2 cellular contexts compared by ENCODE assay signal in genomic region chr13:67258482-67258881, GRCh38.
TF ChIP-seq lines count a peak whose summit lies in the region.

No MANE protein-coding gene starts in this region.

TF ChIP-seq in GM23338, 12 proteins besides CTCF, POLR2A, EP300 and RAD21 (continued from another document):
- TF ChIP-seq, protein P1, sequence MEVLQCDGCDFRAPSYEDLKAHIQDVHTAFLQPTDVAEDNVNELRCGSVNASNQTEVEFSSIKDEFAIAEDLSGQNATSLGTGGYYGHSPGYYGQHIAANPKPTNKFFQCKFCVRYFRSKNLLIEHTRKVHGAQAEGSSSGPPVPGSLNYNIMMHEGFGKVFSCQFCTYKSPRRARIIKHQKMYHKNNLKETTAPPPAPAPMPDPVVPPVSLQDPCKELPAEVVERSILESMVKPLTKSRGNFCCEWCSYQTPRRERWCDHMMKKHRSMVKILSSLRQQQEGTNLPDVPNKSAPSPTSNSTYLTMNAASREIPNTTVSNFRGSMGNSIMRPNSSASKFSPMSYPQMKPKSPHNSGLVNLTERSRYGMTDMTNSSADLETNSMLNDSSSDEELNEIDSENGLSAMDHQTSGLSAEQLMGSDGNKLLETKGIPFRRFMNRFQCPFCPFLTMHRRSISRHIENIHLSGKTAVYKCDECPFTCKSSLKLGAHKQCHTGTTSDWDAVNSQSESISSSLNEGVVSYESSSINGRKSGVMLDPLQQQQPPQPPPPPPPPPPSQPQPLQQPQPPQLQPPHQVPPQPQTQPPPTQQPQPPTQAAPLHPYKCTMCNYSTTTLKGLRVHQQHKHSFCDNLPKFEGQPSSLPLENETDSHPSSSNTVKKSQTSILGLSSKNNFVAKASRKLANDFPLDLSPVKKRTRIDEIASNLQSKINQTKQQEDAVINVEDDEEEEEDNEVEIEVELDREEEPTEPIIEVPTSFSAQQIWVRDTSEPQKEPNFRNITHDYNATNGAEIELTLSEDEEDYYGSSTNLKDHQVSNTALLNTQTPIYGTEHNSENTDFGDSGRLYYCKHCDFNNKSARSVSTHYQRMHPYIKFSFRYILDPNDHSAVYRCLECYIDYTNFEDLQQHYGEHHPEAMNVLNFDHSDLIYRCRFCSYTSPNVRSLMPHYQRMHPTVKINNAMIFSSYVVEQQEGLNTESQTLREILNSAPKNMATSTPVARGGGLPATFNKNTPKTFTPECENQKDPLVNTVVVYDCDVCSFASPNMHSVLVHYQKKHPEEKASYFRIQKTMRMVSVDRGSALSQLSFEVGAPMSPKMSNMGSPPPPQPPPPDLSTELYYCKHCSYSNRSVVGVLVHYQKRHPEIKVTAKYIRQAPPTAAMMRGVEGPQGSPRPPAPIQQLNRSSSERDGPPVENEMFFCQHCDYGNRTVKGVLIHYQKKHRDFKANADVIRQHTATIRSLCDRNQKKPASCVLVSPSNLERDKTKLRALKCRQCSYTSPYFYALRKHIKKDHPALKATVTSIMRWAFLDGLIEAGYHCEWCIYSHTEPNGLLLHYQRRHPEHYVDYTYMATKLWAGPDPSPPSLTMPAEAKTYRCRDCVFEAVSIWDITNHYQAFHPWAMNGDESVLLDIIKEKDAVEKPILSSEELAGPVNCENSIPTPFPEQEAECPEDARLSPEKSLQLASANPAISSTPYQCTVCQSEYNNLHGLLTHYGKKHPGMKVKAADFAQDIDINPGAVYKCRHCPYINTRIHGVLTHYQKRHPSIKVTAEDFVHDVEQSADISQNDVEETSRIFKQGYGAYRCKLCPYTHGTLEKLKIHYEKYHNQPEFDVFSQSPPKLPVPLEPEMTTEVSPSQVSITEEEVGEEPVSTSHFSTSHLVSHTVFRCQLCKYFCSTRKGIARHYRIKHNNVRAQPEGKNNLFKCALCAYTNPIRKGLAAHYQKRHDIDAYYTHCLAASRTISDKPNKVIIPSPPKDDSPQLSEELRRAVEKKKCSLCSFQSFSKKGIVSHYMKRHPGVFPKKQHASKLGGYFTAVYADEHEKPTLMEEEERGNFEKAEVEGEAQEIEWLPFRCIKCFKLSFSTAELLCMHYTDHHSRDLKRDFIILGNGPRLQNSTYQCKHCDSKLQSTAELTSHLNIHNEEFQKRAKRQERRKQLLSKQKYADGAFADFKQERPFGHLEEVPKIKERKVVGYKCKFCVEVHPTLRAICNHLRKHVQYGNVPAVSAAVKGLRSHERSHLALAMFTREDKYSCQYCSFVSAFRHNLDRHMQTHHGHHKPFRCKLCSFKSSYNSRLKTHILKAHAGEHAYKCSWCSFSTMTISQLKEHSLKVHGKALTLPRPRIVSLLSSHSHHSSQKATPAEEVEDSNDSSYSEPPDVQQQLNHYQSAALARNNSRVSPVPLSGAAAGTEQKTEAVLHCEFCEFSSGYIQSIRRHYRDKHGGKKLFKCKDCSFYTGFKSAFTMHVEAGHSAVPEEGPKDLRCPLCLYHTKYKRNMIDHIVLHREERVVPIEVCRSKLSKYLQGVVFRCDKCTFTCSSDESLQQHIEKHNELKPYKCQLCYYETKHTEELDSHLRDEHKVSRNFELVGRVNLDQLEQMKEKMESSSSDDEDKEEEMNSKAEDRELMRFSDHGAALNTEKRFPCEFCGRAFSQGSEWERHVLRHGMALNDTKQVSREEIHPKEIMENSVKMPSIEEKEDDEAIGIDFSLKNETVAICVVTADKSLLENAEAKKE (CRISPR knock-in tag; IDR thresholded peaks at IDR 0.05), result peak; percentile 54; the same call in 1 of the 2 replicates
- TF ChIP-seq ZNF331 (CRISPR knock-in tag; IDR thresholded peaks at IDR 0.05; ENCODE audit: low read depth) (no peak), ETS1 (IDR thresholded peaks at IDR 0.05) (0 out of 2 replicates have a peak, but pooled peaks have one; percentile 22)

TF ChIP-seq in SK-N-SH, 30 proteins besides CTCF, POLR2A, EP300 and RAD21 (continued from another document):
- no peak for TF ChIP-seq FOXJ3 (CRISPR knock-in tag; IDR thresholded peaks at IDR 0.05)
- TF ChIP-seq FOXM1 (IDR thresholded peaks at IDR 0.05; ENCODE audit: low read depth), result no peak
- TF ChIP-seq, protein P2, sequence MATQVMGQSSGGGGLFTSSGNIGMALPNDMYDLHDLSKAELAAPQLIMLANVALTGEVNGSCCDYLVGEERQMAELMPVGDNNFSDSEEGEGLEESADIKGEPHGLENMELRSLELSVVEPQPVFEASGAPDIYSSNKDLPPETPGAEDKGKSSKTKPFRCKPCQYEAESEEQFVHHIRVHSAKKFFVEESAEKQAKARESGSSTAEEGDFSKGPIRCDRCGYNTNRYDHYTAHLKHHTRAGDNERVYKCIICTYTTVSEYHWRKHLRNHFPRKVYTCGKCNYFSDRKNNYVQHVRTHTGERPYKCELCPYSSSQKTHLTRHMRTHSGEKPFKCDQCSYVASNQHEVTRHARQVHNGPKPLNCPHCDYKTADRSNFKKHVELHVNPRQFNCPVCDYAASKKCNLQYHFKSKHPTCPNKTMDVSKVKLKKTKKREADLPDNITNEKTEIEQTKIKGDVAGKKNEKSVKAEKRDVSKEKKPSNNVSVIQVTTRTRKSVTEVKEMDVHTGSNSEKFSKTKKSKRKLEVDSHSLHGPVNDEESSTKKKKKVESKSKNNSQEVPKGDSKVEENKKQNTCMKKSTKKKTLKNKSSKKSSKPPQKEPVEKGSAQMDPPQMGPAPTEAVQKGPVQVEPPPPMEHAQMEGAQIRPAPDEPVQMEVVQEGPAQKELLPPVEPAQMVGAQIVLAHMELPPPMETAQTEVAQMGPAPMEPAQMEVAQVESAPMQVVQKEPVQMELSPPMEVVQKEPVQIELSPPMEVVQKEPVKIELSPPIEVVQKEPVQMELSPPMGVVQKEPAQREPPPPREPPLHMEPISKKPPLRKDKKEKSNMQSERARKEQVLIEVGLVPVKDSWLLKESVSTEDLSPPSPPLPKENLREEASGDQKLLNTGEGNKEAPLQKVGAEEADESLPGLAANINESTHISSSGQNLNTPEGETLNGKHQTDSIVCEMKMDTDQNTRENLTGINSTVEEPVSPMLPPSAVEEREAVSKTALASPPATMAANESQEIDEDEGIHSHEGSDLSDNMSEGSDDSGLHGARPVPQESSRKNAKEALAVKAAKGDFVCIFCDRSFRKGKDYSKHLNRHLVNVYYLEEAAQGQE (IDR thresholded peaks at IDR 0.05; ENCODE audit: low read depth, low read length), result no peak
- TF ChIP-seq, protein P3, sequence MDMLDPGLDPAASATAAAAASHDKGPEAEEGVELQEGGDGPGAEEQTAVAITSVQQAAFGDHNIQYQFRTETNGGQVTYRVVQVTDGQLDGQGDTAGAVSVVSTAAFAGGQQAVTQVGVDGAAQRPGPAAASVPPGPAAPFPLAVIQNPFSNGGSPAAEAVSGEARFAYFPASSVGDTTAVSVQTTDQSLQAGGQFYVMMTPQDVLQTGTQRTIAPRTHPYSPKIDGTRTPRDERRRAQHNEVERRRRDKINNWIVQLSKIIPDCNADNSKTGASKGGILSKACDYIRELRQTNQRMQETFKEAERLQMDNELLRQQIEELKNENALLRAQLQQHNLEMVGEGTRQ (IDR thresholded peaks at IDR 0.05; ENCODE audit: borderline replicate concordance, low read depth, low read length), result no peak
- no peak for TF ChIP-seq MXI1 (IDR thresholded peaks at IDR 0.05; ENCODE audit: low read depth, low read length)
- TF ChIP-seq FOSL2 (IDR thresholded peaks at IDR 0.05; ENCODE audit: borderline replicate concordance, low read depth), result no peak
- no peak for TF ChIP-seq TEAD4 (IDR thresholded peaks at IDR 0.05; ENCODE audit: borderline replicate concordance, insufficient read depth)
- TF ChIP-seq NFIC (IDR thresholded peaks at IDR 0.05; ENCODE audit: borderline replicate concordance), result no peak
- TF ChIP-seq MAX (IDR thresholded peaks at IDR 0.05; ENCODE audit: low read depth), result no peak
